ENCODE assay signal across 34 cellular contexts in genomic region chr17:57685499-57686132, GRCh38. TPM values are rescaled to one million over a fixed set of nuclear protein-coding genes. Genes with fewer than 3 reads are reported as not detected.
DNase-seq lines count a peak whose midpoint lies in the region; ATAC-seq and TF ChIP-seq lines count a peak whose summit lies in the region.
"Had no signal": no experiment of that assay in that cellular context is flagged by ENCODE, and none has a peak within 500 bp of the region (broad histone marks: within the 10 kb centered on the region; RNA-seq: fewer than 3 reads in every experiment).

No MANE protein-coding gene starts in this region.

- intact Hi-C loops in heart left ventricle (cut with DNase I) (no loop called here), Panc1 (cut with micrococcal nuclease; ENCODE audit: unreplicated experiment) (no loop called here), psoas muscle (cut with DNase I) (no loop called here), MCF 10A (cut with micrococcal nuclease) (no loop called here)

- H3K4me3 Mint-ChIP-seq in MCF 10A (ENCODE audit: unreplicated experiment): no peak overlapping the region
- H3K4me3 Mint-ChIP-seq: activated CD4-positive, alpha-beta T cell treated with anti-CD3 and anti-CD28 coated beads, Interleukin-2, amount 10 ng/mL, durations not matched to agents 24 days and 14 days; activated naive CD8-positive, alpha-beta T cell treated with anti-CD3 and anti-CD28 coated beads, Interleukin-2, amount 50 U/mL, for 24 hours; HFFc6; natural killer cell; stimulated activated memory B cell treated with anti-CD40 and anti-IgM and Interleukin-4, amounts not matched to agents 10 μg/mL and 1 μg/mL and 100 μg/mL, for 72 hours; type B pancreatic cell had no signal

- 91 to 99% (median 93%) methylated on average over 7 of the region's 7 CpGs for WGBS in heart left ventricle, 4 donors
- WGBS in psoas muscle, 3 donors: 81 to 91% (median 83%) methylated on average over 7 of the region's 7 CpGs

- H3K27me3 ChIP-seq in right atrium auricular region (no peaks in the 10 kb centered on the region), heart left ventricle (no peaks in the 10 kb centered on the region), Panc1 (ENCODE audit: control insufficient read depth, insufficient read depth, low read length) (no peaks in the 10 kb centered on the region; the same call in 1 of the 2 replicates), psoas muscle (ENCODE audit: insufficient read depth in 3 of 3, low read length in 2 of 3) (no peaks in the 10 kb centered on the region)

- H3K4me3 ChIP-seq in right atrium auricular region: no peak overlapping the region
- H3K4me3 ChIP-seq in heart left ventricle: no peak overlapping the region
- no peak overlapping the region for H3K4me3 ChIP-seq in Panc1 (ENCODE audit: low read depth in 2 of 2, low read length in 2 of 2)
- no peak overlapping the region for H3K4me3 ChIP-seq in epithelial cell of esophagus (ENCODE audit: low read length)
- H3K4me3 ChIP-seq in psoas muscle: no peak overlapping the region
- H3K4me3 ChIP-seq: mucosa of descending colon had no signal

- peak; percentile 38 for DNase-seq in right atrium auricular region (ENCODE audit: low spot score)
- no peak for DNase-seq in heart left ventricle
- DNase-seq in Panc1 (ENCODE audit: low read depth, low spot score): no peak
- DNase-seq in epithelial cell of esophagus (ENCODE audit: low read depth): peak; percentile 13
- DNase-seq in psoas muscle: no peak
- no peak for DNase-seq in NCI-H2081 (lab: John Stamatoyannopoulos, UW)
- no peak for DNase-seq in MCF 10A (ENCODE audit: unreplicated experiment)
- DNase-seq: activated CD4-positive, alpha-beta T cell treated with anti-CD3 and anti-CD28 coated beads, Interleukin-2, amount 10 ng/mL, durations not matched to agents 24 days and 14 days; activated naive CD4-positive, alpha-beta T cell; activated naive CD8-positive, alpha-beta T cell treated with anti-CD3 and anti-CD28 coated beads, Interleukin-2, amount 50 U/mL, for 24 hours; caudate nucleus; cortex of kidney; foreskin fibroblast; HFFc6; mucosa of descending colon; natural killer cell; NCI-H1436; NCI-H2081 treated with DMSO at 0.1 percent for 48 hours; NCI-H774; occipital lobe; T1000 had no signal

- CTCF ChIA-PET in Panc1 (lab: Charles Lee) (no interaction called here), MCF 10A (lab: Yijun Ruan, JAX) (interaction anchor here (0.6 to 2.0 kb wide), 3 partner anchors 10 to 88 kb away, joined by 4 to 14 read pairs (median 5); no protein-coding TSS in a partner anchor)

- in situ Hi-C loops in Panc1 (cut with HindIII; ENCODE audit: low pct_unique_long_range_greater_than_20kb, low sequenced_read_pairs): no loop called here

- H3K9me3 ChIP-seq in right atrium auricular region: no peaks in the 10 kb centered on the region
- H3K9me3 ChIP-seq in heart left ventricle: no peaks in the 10 kb centered on the region
- no peaks in the 10 kb centered on the region for H3K9me3 ChIP-seq in Panc1 (ENCODE audit: control insufficient read depth, insufficient read depth, low read depth, low read length)
- H3K9me3 ChIP-seq in psoas muscle: no peaks in the 10 kb centered on the region
- H3K9me3 ChIP-seq: mucosa of descending colon had no signal

- H3K27ac Mint-ChIP-seq in MCF 10A (ENCODE audit: low read depth, unreplicated experiment): no peak overlapping the region
- H3K27ac Mint-ChIP-seq: activated CD4-positive, alpha-beta T cell treated with anti-CD3 and anti-CD28 coated beads, Interleukin-2, amount 10 ng/mL, durations not matched to agents 24 days and 14 days; activated naive CD8-positive, alpha-beta T cell treated with anti-CD3 and anti-CD28 coated beads, Interleukin-2, amount 50 U/mL, for 24 hours; HFFc6; natural killer cell; type B pancreatic cell had no signal

- H3K9me3 Mint-ChIP-seq in MCF 10A (ENCODE audit: unreplicated experiment): peaks cover 7% of the 10 kb centered on the region
- H3K9me3 Mint-ChIP-seq: activated CD4-positive, alpha-beta T cell treated with anti-CD3 and anti-CD28 coated beads, Interleukin-2, amount 10 ng/mL, durations not matched to agents 24 days and 14 days; activated naive CD8-positive, alpha-beta T cell treated with anti-CD3 and anti-CD28 coated beads, Interleukin-2, amount 50 U/mL, for 24 hours; HFFc6; natural killer cell; stimulated activated memory B cell treated with anti-CD40 and anti-IgM and Interleukin-4, amounts not matched to agents 10 μg/mL and 1 μg/mL and 100 μg/mL, for 72 hours; type B pancreatic cell had no signal

- H3K27me3 Mint-ChIP-seq in MCF 10A (ENCODE audit: insufficient read depth, unreplicated experiment): peaks cover 11% of the 10 kb centered on the region
- H3K27me3 Mint-ChIP-seq: activated naive CD8-positive, alpha-beta T cell treated with anti-CD3 and anti-CD28 coated beads, Interleukin-2, amount 50 U/mL, for 24 hours; stimulated activated memory B cell treated with anti-CD40 and anti-IgM and Interleukin-4, amounts not matched to agents 10 μg/mL and 1 μg/mL and 100 μg/mL, for 72 hours; type B pancreatic cell had no signal

- no peaks in the 10 kb centered on the region for H3K4me1 Mint-ChIP-seq in MCF 10A (ENCODE audit: insufficient read depth, unreplicated experiment)
- H3K4me1 Mint-ChIP-seq: activated CD4-positive, alpha-beta T cell treated with anti-CD3 and anti-CD28 coated beads, Interleukin-2, amount 10 ng/mL, durations not matched to agents 24 days and 14 days; activated naive CD8-positive, alpha-beta T cell treated with anti-CD3 and anti-CD28 coated beads, Interleukin-2, amount 50 U/mL, for 24 hours; natural killer cell; stimulated activated memory B cell treated with anti-CD40 and anti-IgM and Interleukin-4, amounts not matched to agents 10 μg/mL and 1 μg/mL and 100 μg/mL, for 72 hours had no signal

- TF ChIP-seq CTCF in right atrium auricular region (IDR thresholded peaks at IDR 0.05) (no peak), heart left ventricle (IDR thresholded peaks at IDR 0.05) (no peak), Panc1 (IDR thresholded peaks at IDR 0.05) (no peak), epithelial cell of esophagus (IDR thresholded peaks at IDR 0.05; ENCODE audit: insufficient read depth, low read depth, low read length, missing control alignments) (no peak), psoas muscle (IDR thresholded peaks at IDR 0.05) (no peak), MCF 10A (IDR thresholded peaks at IDR 0.05; ENCODE audit: unreplicated experiment) (no peak)

- H3K4me1 ChIP-seq in right atrium auricular region (no peaks in the 10 kb centered on the region), heart left ventricle (no peaks in the 10 kb centered on the region), Panc1 (ENCODE audit: control insufficient read depth, insufficient read depth, low read length) (no peaks in the 10 kb centered on the region), psoas muscle (no peaks in the 10 kb centered on the region)

- no peak for TF ChIP-seq POLR2A in heart left ventricle (IDR thresholded peaks at IDR 0.05)

- H3K36me3 Mint-ChIP-seq in MCF 10A (ENCODE audit: insufficient read depth, unreplicated experiment): peaks cover 20% of the 10 kb centered on the region
- H3K36me3 Mint-ChIP-seq: natural killer cell had no signal

- no peak overlapping the region for H3K27ac ChIP-seq in right atrium auricular region
- H3K27ac ChIP-seq in heart left ventricle: no peak overlapping the region
- H3K27ac ChIP-seq in Panc1 (ENCODE audit: low read length): no peak overlapping the region
- H3K27ac ChIP-seq in psoas muscle: no peak overlapping the region
- H3K27ac ChIP-seq: KMS-11 had no signal

- no peak for ATAC-seq in heart left ventricle
- ATAC-seq in Panc1: peak; percentile 34; the same call in 1 of the 2 replicates
- peak in 3 of 4 donors; percentile 25 to 49 (median 37) for ATAC-seq in psoas muscle
- no peak for ATAC-seq in HG02973 (IDR thresholded peaks at IDR 0.05; ENCODE audit: unreplicated experiment)
- ATAC-seq: activated naive CD8-positive, alpha-beta T cell treated with anti-CD3 and anti-CD28 coated beads, Interleukin-2, amount 50 U/mL, for 24 hours; esophagus mucosa; mucosa of descending colon; natural killer cell; stimulated activated memory B cell treated with anti-CD40 and anti-IgM and Interleukin-4, amounts not matched to agents 10 μg/mL and 1 μg/mL and 100 μg/mL, for 72 hours had no signal

- BruUV-seq in Panc1 (replicated peaks; lab: Mats Ljungman, UMichigan) (no TSS peak), MCF 10A (replicated peaks; lab: Mats Ljungman, UMichigan) (no TSS peak)

- H3K36me3 ChIP-seq in right atrium auricular region: peaks cover 3% of the 10 kb centered on the region
- peaks cover 0 to 16% (median 0%) of the 10 kb centered on the region in 9 donors for H3K36me3 ChIP-seq in heart left ventricle
- no peaks in the 10 kb centered on the region for H3K36me3 ChIP-seq in Panc1 (ENCODE audit: control insufficient read depth, insufficient read depth, low read length)
- H3K36me3 ChIP-seq in psoas muscle (ENCODE audit: insufficient read depth in 1 of 2, low read depth in 1 of 2): peaks cover 0 to 7% of the 10 kb centered on the region in 2 donors

- POLR2A ChIA-PET in Panc1 (lab: Charles Lee): interaction anchor here (0.6 kb wide), 1 partner anchor 404 kb away, joined by 3 read pairs; no protein-coding TSS in a partner anchor
- POLR2A ChIA-PET in MCF 10A (lab: Yijun Ruan, JAX): interaction anchor here (0.6 to 1.4 kb wide), 3 partner anchors 9 to 1015 kb away, joined by 3 read pairs; no protein-coding TSS in a partner anchor

RNA-seq across cellular contexts. Expression of gene CCDC182, which starts 59.5 kb away (rescaled TPM):
- total RNA-seq in right atrium auricular region: not detected
- not detected for total RNA-seq in heart left ventricle
- not detected for polyA plus RNA-seq in heart left ventricle
- total RNA-seq in Panc1 (2021; ENCODE audit: unreplicated experiment): not detected
- polyA plus RNA-seq in Panc1 (2012; ENCODE audit: insufficient read length): not detected
- total RNA-seq in psoas muscle: not detected
- not detected for polyA plus RNA-seq in psoas muscle
- total RNA-seq in MCF 10A (2022): not detected in 2 replicates
- total RNA-seq: activated CD4-positive, alpha-beta T cell treated with anti-CD3 and anti-CD28 coated beads, Interleukin-2, amount 10 ng/mL, durations not matched to agents 24 days and 14 days; astrocyte; esophagus mucosa; G401; HFFc6; kidney epithelial cell; liver; mucosa of descending colon; natural killer cell; RPMI7951; skeletal muscle tissue; subcutaneous adipose tissue had no signal
- polyA plus RNA-seq: BJ, liver had no signal

Comparison
In these comparisons a context has a peak if more than half of its experiments do, and no peak if none do; other contexts are left out.
1. DNase-seq: peak in right atrium auricular region (single experiment) and epithelial cell of esophagus (single experiment); none in heart left ventricle (0 of 5), Panc1 (single experiment), psoas muscle (0 of 2), NCI-H2081 (0 of 2) and MCF 10A (single experiment).
2. ATAC-seq: peak in Panc1 (single experiment) and psoas muscle (3 of 4); none in heart left ventricle (0 of 4) and HG02973 (single experiment).